ENCODE assay signal across 1 cellular context in genomic region chr15:68256675-68257450, GRCh38.
TF ChIP-seq lines count a peak whose summit lies in the region.

No MANE protein-coding gene starts in this region.

TF ChIP-seq in GM12878, 131 proteins besides CTCF, POLR2A, EP300 and RAD21:
- no peak for TF ChIP-seq IKZF1 (conservative IDR thresholded peaks at IDR 0.05)
- no peak for TF ChIP-seq KAT2A (conservative IDR thresholded peaks at IDR 0.05; ENCODE audit: control insufficient read depth, low read depth, low read length)
- TF ChIP-seq SREBF2 (IDR thresholded peaks at IDR 0.05; ENCODE audit: low read length), result no peak
- no peak for TF ChIP-seq HDAC2 (IDR thresholded peaks at IDR 0.05)
- no peak for TF ChIP-seq RELB (IDR thresholded peaks at IDR 0.05; ENCODE audit: low read depth)
- no peak for TF ChIP-seq ZSCAN29 (IDR thresholded peaks at IDR 0.05)
- no peak for TF ChIP-seq STAT3 (IDR thresholded peaks at IDR 0.05; ENCODE audit: low read depth, low read length)
- TF ChIP-seq BACH1 (IDR thresholded peaks at IDR 0.05; ENCODE audit: borderline replicate concordance), result no peak
- no peak for TF ChIP-seq ESRRA (IDR thresholded peaks at IDR 0.05; ENCODE audit: low read length)
- no peak for TF ChIP-seq MTA3 (IDR thresholded peaks at IDR 0.05; ENCODE audit: borderline replicate concordance, low read length)
- no peak for TF ChIP-seq PKNOX1 (IDR thresholded peaks at IDR 0.05)
- TF ChIP-seq ZBTB33 (IDR thresholded peaks at IDR 0.05), result no peak
- TF ChIP-seq, protein P1, sequence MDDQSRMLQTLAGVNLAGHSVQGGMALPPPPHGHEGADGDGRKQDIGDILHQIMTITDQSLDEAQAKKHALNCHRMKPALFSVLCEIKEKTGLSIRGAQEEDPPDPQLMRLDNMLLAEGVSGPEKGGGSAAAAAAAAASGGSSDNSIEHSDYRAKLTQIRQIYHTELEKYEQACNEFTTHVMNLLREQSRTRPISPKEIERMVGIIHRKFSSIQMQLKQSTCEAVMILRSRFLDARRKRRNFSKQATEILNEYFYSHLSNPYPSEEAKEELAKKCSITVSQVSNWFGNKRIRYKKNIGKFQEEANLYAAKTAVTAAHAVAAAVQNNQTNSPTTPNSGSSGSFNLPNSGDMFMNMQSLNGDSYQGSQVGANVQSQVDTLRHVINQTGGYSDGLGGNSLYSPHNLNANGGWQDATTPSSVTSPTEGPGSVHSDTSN (IDR thresholded peaks at IDR 0.05; ENCODE audit: insufficient replicate concordance, low read depth, low read length), result no peak
- TF ChIP-seq NR2C1 (IDR thresholded peaks at IDR 0.05), result no peak
- TF ChIP-seq CREB1 (IDR thresholded peaks at IDR 0.05; ENCODE audit: low read depth), result no peak
- no peak for TF ChIP-seq IKZF2 (IDR thresholded peaks at IDR 0.05)
- TF ChIP-seq RAD51 (IDR thresholded peaks at IDR 0.05), result no peak
- TF ChIP-seq, protein P2, sequence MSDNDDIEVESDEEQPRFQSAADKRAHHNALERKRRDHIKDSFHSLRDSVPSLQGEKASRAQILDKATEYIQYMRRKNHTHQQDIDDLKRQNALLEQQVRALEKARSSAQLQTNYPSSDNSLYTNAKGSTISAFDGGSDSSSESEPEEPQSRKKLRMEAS (IDR thresholded peaks at IDR 0.05; ENCODE audit: low read depth, low read length), result no peak
- no peak for TF ChIP-seq POLR2AphosphoS2 (IDR thresholded peaks at IDR 0.05; ENCODE audit: low read depth, low read length)
- TF ChIP-seq CHD1 (IDR thresholded peaks at IDR 0.05; ENCODE audit: low read depth, low read length), result no peak
